ENCODE assay signal across 8 cellular contexts in the genomic region with DNA sequence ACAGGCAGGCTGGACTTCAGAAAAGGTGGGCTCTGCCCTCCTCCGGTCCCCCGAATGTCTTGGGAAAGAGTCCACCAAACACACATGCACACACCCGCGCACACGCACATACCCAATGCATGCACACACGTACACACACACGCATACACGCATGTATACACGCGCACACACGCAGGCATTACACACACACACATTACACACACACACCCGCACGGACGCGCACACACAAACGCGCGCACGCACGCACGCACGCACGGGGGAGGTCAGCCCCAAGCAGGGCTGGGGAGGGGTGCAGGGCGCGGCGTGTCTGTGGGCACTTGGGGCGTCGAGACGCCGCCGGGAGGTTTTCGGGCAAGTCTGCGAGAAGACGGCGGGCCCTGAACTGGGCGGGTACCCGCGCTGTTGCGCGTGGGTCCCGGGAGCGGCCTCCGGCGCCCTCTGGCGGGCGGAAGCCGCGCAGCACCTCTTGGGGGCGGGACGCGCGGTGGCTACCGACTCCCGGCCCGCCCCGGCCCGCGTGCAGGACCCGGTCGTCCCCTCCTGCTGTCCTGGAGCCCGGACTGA. TPM values are rescaled to one million over a fixed set of nuclear protein-coding genes. Genes with fewer than 3 reads are reported as not detected.
DNase-seq lines count a peak whose midpoint lies in the region; ATAC-seq and TF ChIP-seq lines count a peak whose summit lies in the region.

No MANE protein-coding gene starts in this region.

- TF ChIP-seq CTCF in AG04449 (IDR thresholded peaks at IDR 0.05; ENCODE audit: insufficient read depth, low read length, missing control alignments) = peak; percentile 91

- no peak for DNase-seq in AG04449 (ENCODE audit: low read depth, low spot score)
- DNase-seq in NCI-H1092 (lab: John Stamatoyannopoulos, UW) = peak; percentile 36
- DNase-seq in activated CD4-positive, alpha-beta T cell treated with anti-CD3 and anti-CD28 coated beads for 24 hours (ENCODE audit: low read depth in 2 of 2) = peak; percentile 66 to 70
- DNase-seq in cerebellum (ENCODE audit: low spot score) = peak; percentile 89
- peak; percentile 56 for DNase-seq in kidney tubule cell (ENCODE audit: low spot score)
- peak; percentile 54 to 69 (median 64) for DNase-seq in stimulated activated CD4-positive, alpha-beta T cell treated with anti-CD3 and anti-CD28 coated beads, Interleukin-1b, Interleukin-23, amount 100 ng/mL, for 24 hours (ENCODE audit: low read depth in 4 of 4, low spot score in 1 of 4)

- peak; percentile 68 for ATAC-seq in GM19025 (IDR thresholded peaks at IDR 0.05; ENCODE audit: low read depth, unreplicated experiment)
- no peak for ATAC-seq in GM21723 (IDR thresholded peaks at IDR 0.05; ENCODE audit: unreplicated experiment)

- CTCF ChIA-PET in AG04449 (lab: Yijun Ruan, JAX) = interaction anchor here (1.3 to 4.2 kb wide), 7 partner anchors 9 to 241 kb away, joined by 3 to 45 read pairs (median 4); no protein-coding TSS in a partner anchor

- POLR2A ChIA-PET in AG04449 (lab: Yijun Ruan, JAX) = no interaction called here

- H3K4me3 ChIP-seq in AG04449 (ENCODE audit: low read depth, low read length) = peak overlapping the region; percentile 73

RNA-seq across cellular contexts. Expression of gene SEPTIN5, which starts 3.5 kb away (rescaled TPM):
- 111 TPM for total RNA-seq in cerebellum

RNA-seq across cellular contexts. Expression of gene GP1BB, which starts 5.6 kb away (rescaled TPM):
- total RNA-seq in cerebellum = 13.7 TPM

RNA-seq across cellular contexts. Expression of gene TBX1, which starts 42.8 kb away (rescaled TPM):
- 0.64 TPM for total RNA-seq in cerebellum
